1 cellular context compared by ENCODE assay signal in the genomic region with DNA sequence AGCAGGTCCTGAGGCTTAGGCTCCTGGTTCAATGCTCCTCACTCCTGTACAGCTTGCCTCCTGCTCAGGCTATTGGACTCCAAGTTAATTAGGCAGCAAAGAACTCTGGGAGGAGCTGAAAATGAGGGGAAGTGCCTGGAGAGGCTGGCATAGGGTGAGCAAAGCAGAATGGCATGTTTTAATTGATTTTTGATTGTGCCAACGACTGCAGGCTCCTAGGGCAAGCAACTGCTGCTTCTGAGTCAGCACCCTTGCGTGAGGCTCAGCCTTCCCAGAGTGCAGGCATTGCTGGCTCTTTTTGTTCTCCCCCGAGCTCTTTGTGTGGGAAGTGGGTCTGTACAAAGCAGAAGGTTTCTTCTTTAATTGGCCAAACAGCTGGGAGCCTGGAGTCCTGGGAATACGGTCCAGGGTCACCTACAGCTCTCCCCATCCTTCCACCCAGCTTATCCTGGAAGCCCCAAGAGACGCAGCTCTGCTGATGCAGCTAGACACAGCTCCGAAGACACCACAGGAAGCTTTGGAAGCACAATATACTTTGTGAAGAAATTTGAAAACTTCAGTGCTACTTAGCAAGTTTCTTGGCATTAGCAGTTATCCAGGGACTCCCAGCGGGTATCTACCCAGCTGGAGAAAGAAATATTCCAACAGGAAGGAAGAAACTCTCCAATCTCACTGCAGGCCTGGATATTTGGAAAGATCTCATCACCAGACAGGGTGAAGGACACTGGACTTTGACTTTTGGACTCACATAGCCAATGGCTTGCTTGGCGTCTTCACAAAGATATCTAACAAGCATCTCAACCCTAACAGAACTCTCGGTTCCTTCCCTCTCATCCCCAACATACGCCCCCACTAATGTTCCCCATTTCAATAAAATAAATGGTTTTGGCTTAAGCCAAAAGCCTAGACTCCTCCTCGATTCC.
TF ChIP-seq lines count a peak whose summit lies in the region.

No MANE protein-coding gene starts in this region.

TF ChIP-seq in A549, 52 proteins besides CTCF, POLR2A, EP300 and RAD21 (continued from another document):
- TF ChIP-seq HOXB5 (CRISPR knock-in tag; IDR thresholded peaks at IDR 0.05) (no peak), CEBPB (IDR thresholded peaks at IDR 0.05) (no peak), CBX8 (IDR thresholded peaks at IDR 0.05) (no peak), SMC3 (IDR thresholded peaks at IDR 0.05) (no peak), FOSL2 (IDR thresholded peaks at IDR 0.05) (no peak), FOSL2 (CRISPR knock-in tag; IDR thresholded peaks at IDR 0.05) (no peak), CHD4 (IDR thresholded peaks at IDR 0.05; ENCODE audit: borderline replicate concordance) (no peak), ZNF302 (CRISPR knock-in tag; IDR thresholded peaks at IDR 0.05) (no peak)
- TF ChIP-seq, protein P1, sequence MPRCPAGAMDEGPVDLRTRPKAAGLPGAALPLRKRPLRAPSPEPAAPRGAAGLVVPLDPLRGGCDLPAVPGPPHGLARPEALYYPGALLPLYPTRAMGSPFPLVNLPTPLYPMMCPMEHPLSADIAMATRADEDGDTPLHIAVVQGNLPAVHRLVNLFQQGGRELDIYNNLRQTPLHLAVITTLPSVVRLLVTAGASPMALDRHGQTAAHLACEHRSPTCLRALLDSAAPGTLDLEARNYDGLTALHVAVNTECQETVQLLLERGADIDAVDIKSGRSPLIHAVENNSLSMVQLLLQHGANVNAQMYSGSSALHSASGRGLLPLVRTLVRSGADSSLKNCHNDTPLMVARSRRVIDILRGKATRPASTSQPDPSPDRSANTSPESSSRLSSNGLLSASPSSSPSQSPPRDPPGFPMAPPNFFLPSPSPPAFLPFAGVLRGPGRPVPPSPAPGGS (IDR thresholded peaks at IDR 0.05): no peak
- TF ChIP-seq, protein P2, sequence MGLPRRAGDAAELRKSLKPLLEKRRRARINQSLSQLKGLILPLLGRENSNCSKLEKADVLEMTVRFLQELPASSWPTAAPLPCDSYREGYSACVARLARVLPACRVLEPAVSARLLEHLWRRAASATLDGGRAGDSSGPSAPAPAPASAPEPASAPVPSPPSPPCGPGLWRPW (IDR thresholded peaks at IDR 0.05): no peak
TF ChIP-seq in A549: peak in this region for 0.
